ENCODE assay signal across 16 cellular contexts in the genomic region with DNA sequence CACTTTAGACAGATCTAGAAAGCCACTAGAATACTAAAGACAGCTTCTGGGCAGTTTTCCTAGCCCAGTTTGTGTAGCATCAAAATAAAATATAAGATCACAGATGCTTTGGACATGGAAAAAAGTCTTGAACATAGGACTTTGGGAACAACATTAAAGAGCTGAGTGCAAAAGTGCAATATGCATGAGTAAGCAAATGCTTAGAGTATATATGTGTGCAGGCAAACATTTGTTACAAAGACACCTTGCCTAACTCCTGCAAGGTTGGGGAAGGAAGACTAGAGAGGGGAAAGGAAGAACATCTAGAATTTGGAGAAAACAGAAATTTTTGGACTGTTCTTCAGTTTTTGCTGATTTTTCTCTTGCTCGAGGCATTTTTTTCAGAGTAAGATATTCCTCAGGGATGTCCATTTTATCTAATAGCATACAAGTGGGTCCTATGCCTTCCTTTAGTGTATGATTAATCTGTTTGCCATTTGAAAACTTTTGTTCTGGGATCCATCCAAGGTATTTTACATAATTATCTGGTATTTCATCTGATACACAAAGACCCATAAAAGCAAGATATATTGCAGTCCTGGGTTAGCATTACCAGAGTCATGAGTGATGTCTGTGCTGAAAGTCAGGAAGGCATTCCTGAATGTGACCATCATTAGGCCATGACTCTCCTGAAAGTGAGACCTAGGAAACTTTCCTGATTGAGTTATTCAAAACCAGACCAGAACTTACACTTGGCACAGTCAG.
DNase-seq lines count a peak whose midpoint lies in the region; ATAC-seq and TF ChIP-seq lines count a peak whose summit lies in the region.
"Had no signal": no experiment of that assay in that cellular context is flagged by ENCODE, and none has a peak within 500 bp of the region (broad histone marks: within the 10 kb centered on the region; RNA-seq: fewer than 3 reads in every experiment).

No MANE protein-coding gene starts in this region.

- no peak overlapping the region for H3K4me2 ChIP-seq in IMR-90 (ENCODE audit: low read depth, low read length)

- no peaks in the 10 kb centered on the region for H3K79me1 ChIP-seq in IMR-90 (ENCODE audit: low read depth in 1 of 2, low read length in 2 of 2)

- H4K8ac ChIP-seq in IMR-90 (ENCODE audit: low read depth in 2 of 2, low read length in 2 of 2): no peak overlapping the region

- no peak overlapping the region for H3K56ac ChIP-seq in IMR-90 (ENCODE audit: extremely low read depth, insufficient read depth, low read length)

- H3K27ac ChIP-seq in IMR-90 (ENCODE audit: insufficient read depth, low read length) (no peak overlapping the region), brain microvascular endothelial cell (no peak overlapping the region), A673 (ENCODE audit: low read depth, low read length, poor library complexity, severe bottlenecking) (no peak overlapping the region)

- no peak overlapping the region for H2AK5ac ChIP-seq in IMR-90 (ENCODE audit: low read depth, low read length)

- H3K9ac ChIP-seq in IMR-90 (ENCODE audit: low read depth, low read length): no peak overlapping the region

- peaks cover 7% of the 10 kb centered on the region for H3K4me1 ChIP-seq in IMR-90 (ENCODE audit: control insufficient read depth, insufficient read depth, low read length)
- no peaks in the 10 kb centered on the region for H3K4me1 ChIP-seq in A673 (ENCODE audit: insufficient read depth, low read length, poor library complexity, severe bottlenecking)

- H4K20me1 ChIP-seq in IMR-90 (ENCODE audit: insufficient read depth, low read length): no peaks in the 10 kb centered on the region

- TF ChIP-seq CTCF in AG09309 (IDR thresholded peaks at IDR 0.05; ENCODE audit: control insufficient read depth, insufficient read depth, low read depth, low read length, missing control alignments) (no peak), IMR-90 (conservative IDR thresholded peaks at IDR 0.05; ENCODE audit: low read depth, low read length) (no peak), brain microvascular endothelial cell (IDR thresholded peaks at IDR 0.05; ENCODE audit: low read depth, low read length, missing control alignments) (no peak), A673 (conservative IDR thresholded peaks at IDR 0.05; ENCODE audit: low read depth, low read length) (no peak)

- H3K36me3 ChIP-seq in IMR-90 (ENCODE audit: control insufficient read depth, insufficient read depth, low read length): no peaks in the 10 kb centered on the region
- H3K36me3 ChIP-seq in brain microvascular endothelial cell (replicated peaks): no peaks in the 10 kb centered on the region
- H3K36me3 ChIP-seq in A673 (ENCODE audit: insufficient read depth, low read length, poor library complexity, severe bottlenecking): no peaks in the 10 kb centered on the region

- intact Hi-C loops in IMR-90 (cut with micrococcal nuclease) (loop anchor here (10.0 kb wide), 1 partner anchor 133 kb away; no protein-coding TSS in a partner anchor), A673 (cut with micrococcal nuclease; ENCODE audit: unreplicated experiment) (no loop called here)

- H3K18ac ChIP-seq in IMR-90 (ENCODE audit: low read depth, low read length): no peak overlapping the region

- H4K5ac ChIP-seq in IMR-90 (ENCODE audit: low read depth, low read length): no peak overlapping the region

- in situ Hi-C loops in IMR-90 (cut with MboI; ENCODE audit: low sequenced_read_pairs): no loop called here
- in situ Hi-C loops in brain microvascular endothelial cell (cut with HindIII; ENCODE audit: low pct_ligation_motif_present, low sequenced_read_pairs): no loop called here

- POLR2A ChIA-PET in IMR-90 (lab: Charles Lee; ENCODE audit: unreplicated experiment): no interaction called here
- POLR2A ChIA-PET in A673 (lab: Charles Lee; ENCODE audit: low non-redundant PET): no interaction called here

- TF ChIP-seq POLR2A in IMR-90 (IDR thresholded peaks at IDR 0.05; ENCODE audit: low read depth, low read length): no peak

- BruUV-seq in IMR-90 (replicated peaks; lab: Mats Ljungman, UMichigan): no TSS peak
- BruUV-seq in A673 (replicated peaks; lab: Mats Ljungman, UMichigan): no TSS peak

- H2BK20ac ChIP-seq in IMR-90 (ENCODE audit: low read depth, low read length): no peak overlapping the region

- H3K9me3 ChIP-seq in IMR-90 (ENCODE audit: control insufficient read depth, insufficient read depth, low read length): no peaks in the 10 kb centered on the region
- no peaks in the 10 kb centered on the region for H3K9me3 ChIP-seq in A673 (ENCODE audit: low read depth, low read length, poor library complexity, severe bottlenecking)

- H3K4me3 ChIP-seq in AG09309 (ENCODE audit: control insufficient read depth, low read depth, low read length): no peak overlapping the region
- H3K4me3 ChIP-seq in IMR-90 (ENCODE audit: insufficient read depth, low read depth, low read length): no peak overlapping the region
- no peak overlapping the region for H3K4me3 ChIP-seq in brain microvascular endothelial cell (ENCODE audit: low read depth, low read length)
- no peak overlapping the region for H3K4me3 ChIP-seq in A673 (ENCODE audit: low read depth, low read length, poor library complexity, severe bottlenecking)

- H2BK5ac ChIP-seq in IMR-90 (ENCODE audit: low read depth, low read length, poor library complexity, severe bottlenecking): no peak overlapping the region

- H3K27me3 ChIP-seq in IMR-90 (ENCODE audit: control insufficient read depth, insufficient read depth, low read length) (no peaks in the 10 kb centered on the region), brain microvascular endothelial cell (replicated peaks) (no peaks in the 10 kb centered on the region), A673 (replicated peaks; ENCODE audit: insufficient read depth, low read depth, low read length, poor library complexity) (peaks cover 3% of the 10 kb centered on the region)

- CTCF ChIA-PET in IMR-90 (lab: Yijun Ruan, JAX) (no interaction called here), A673 (lab: Charles Lee) (no interaction called here)

- no peak overlapping the region for H2BK15ac ChIP-seq in IMR-90 (ENCODE audit: low read depth, low read length)

- no peak overlapping the region for H3K14ac ChIP-seq in IMR-90 (replicated peaks; ENCODE audit: low read depth, low read length)

- H3K9me1 ChIP-seq in IMR-90 (ENCODE audit: insufficient read depth, low read length): no peaks in the 10 kb centered on the region

- no peak overlapping the region for H4K91ac ChIP-seq in IMR-90 (ENCODE audit: insufficient read depth, low read depth, low read length)

- peak; percentile 73 for ATAC-seq in IMR-90 (ENCODE audit: low read depth)
- ATAC-seq in GM21447 (IDR thresholded peaks at IDR 0.05; ENCODE audit: unreplicated experiment): no peak
- no peak for ATAC-seq in GM19328 (IDR thresholded peaks at IDR 0.05; ENCODE audit: unreplicated experiment)
- ATAC-seq: WTC11 had no signal

- peak; percentile 92 for DNase-seq in AG09309 (ENCODE audit: low read depth)
- peak; percentile 68 for DNase-seq in IMR-90
- DNase-seq in brain microvascular endothelial cell: peak; percentile 71
- DNase-seq in kidney glomerular epithelial cell (lab: John Stamatoyannopoulos, UW): peak; percentile 54
- no peak for DNase-seq in germinal center (ENCODE audit: low spot score)
- DNase-seq in A673 (ENCODE audit: low spot score): no peak
- DNase-seq: activated naive CD4-positive, alpha-beta T cell; AML-193; central memory CD4-positive, alpha-beta T cell; DMS153; NCI-H1092; NCI-H2227 treated with DMSO at 0.1 percent for 48 hours; small intestine had no signal

- WGBS in IMR-90 (ENCODE audit: extremely low coverage in 2 of 2, insufficient read length in 1 of 2), 2 experiments: no CpG with 5 or more reads among the region's 1 CpG

- H3K4ac ChIP-seq in IMR-90 (ENCODE audit: low read depth, low read length): peak overlapping the region; percentile 16; the same call in 1 of the 2 replicates

- no peak for TF ChIP-seq RAD21 in IMR-90 (IDR thresholded peaks at IDR 0.05; ENCODE audit: low read length)

- H3K23ac ChIP-seq in IMR-90 (ENCODE audit: low read depth, low read length): no peak overlapping the region

- no peak overlapping the region for H2AFZ ChIP-seq in IMR-90 (replicated peaks; ENCODE audit: low read length, poor library complexity)

- no peak overlapping the region for H2BK120ac ChIP-seq in IMR-90 (ENCODE audit: low read depth, low read length)

- dilution Hi-C loops in IMR-90 (cut with HindIII; ENCODE audit: low sequenced_read_pairs, unreplicated experiment): no loop called here

- no peak overlapping the region for H2AK9ac ChIP-seq in IMR-90 (replicated peaks; ENCODE audit: low read depth, low read length, poor library complexity)

TF ChIP-seq in IMR-90, 13 proteins besides CTCF, POLR2A, EP300 and RAD21:
- TF ChIP-seq FOS (IDR thresholded peaks at IDR 0.05; ENCODE audit: low read depth, low read length): no peak
- no peak for TF ChIP-seq CHD1 (IDR thresholded peaks at IDR 0.05; ENCODE audit: low read depth, low read length)
- no peak for TF ChIP-seq MXI1 (IDR thresholded peaks at IDR 0.05; ENCODE audit: borderline replicate concordance, low read depth, low read length)
- no peak for TF ChIP-seq RFX5 (IDR thresholded peaks at IDR 0.05; ENCODE audit: low read depth, low read length)
- TF ChIP-seq MAFK (IDR thresholded peaks at IDR 0.05; ENCODE audit: low read depth, low read length): peak; percentile 53; the same call in 1 of the 2 replicates
- TF ChIP-seq MAZ (IDR thresholded peaks at IDR 0.05; ENCODE audit: borderline replicate concordance, low read depth, low read length): no peak
TF ChIP-seq in IMR-90: peak in this region for 1.

Comparison
In these comparisons a context has a peak if more than half of its experiments do, and no peak if none do; other contexts are left out.
1. DNase-seq: peak in AG09309 (single experiment), IMR-90 (single experiment), brain microvascular endothelial cell (single experiment) and kidney glomerular epithelial cell (single experiment); none in germinal center (single experiment) and A673 (single experiment).